In the genomic region with DNA sequence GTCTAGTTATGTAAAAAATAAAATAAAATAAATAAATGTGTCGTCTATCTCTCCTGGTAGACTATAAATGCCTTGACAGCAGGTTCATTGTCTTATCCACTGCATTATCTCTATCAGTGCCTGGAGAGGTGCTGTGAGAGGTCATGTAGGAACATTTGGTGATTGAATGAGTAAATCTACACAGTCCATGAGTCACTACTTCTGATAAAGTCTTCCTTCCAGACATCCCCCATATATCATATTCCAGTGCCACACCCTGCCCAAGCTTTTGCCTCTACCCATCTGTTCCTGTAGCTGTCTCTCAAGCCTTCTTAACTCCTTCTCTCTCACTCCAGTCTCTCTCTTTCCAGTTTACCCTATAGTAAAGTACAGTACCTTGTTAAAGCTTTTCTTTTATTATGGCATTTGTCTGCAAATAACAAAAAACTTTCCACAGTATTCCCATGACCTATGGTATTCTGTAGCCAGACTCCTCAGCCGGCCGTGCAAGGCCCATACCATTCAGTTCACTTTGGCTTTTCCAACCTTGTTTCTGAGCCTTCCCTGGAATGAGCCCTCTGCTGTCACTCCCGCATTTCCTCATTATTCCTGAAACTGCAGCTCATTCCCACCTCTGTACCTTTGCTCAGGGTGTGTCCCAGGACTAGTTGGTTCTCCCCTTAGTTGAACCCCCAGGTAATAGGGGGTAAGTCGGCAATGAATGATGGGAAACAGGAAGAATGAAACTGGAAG, we compare ENCODE assay signal across 1 cellular context.
TF ChIP-seq lines count a peak whose summit lies in the region.

No MANE protein-coding gene starts in this region.

TF ChIP-seq in H1, 55 proteins besides CTCF, POLR2A, EP300 and RAD21 (continued from another document):
- TF ChIP-seq CBX5 (IDR thresholded peaks at IDR 0.05; ENCODE audit: low read depth, low read length) (no peak), ATF2 (IDR thresholded peaks at IDR 0.05; ENCODE audit: low read length) (no peak)
